Comparison of ENCODE assay signal across 1 cellular context in genomic region chr4:84479663-84480062, GRCh38.
TF ChIP-seq lines count a peak whose summit lies in the region.

No MANE protein-coding gene starts in this region.

TF ChIP-seq in WTC11, 78 proteins besides CTCF, POLR2A, EP300 and RAD21 (continued from another document):
- no peak for TF ChIP-seq CDX4 (CRISPR knock-in tag; IDR thresholded peaks at IDR 0.05; ENCODE audit: borderline replicate concordance)
- TF ChIP-seq JUN (CRISPR knock-in tag; IDR thresholded peaks at IDR 0.05) = no peak
- TF ChIP-seq GABPB1 (CRISPR knock-in tag; IDR thresholded peaks at IDR 0.05) = no peak
- TF ChIP-seq JAZF1 (CRISPR knock-in tag; IDR thresholded peaks at IDR 0.05) = no peak
- TF ChIP-seq ZNF512 (CRISPR knock-in tag; IDR thresholded peaks at IDR 0.05; ENCODE audit: borderline replicate concordance) = no peak
- no peak for TF ChIP-seq RELA (CRISPR knock-in tag; IDR thresholded peaks at IDR 0.05; ENCODE audit: borderline replicate concordance)
- no peak for TF ChIP-seq ZNF263 (CRISPR knock-in tag; IDR thresholded peaks at IDR 0.05; ENCODE audit: low read depth)
- no peak for TF ChIP-seq IRF2 (CRISPR knock-in tag; IDR thresholded peaks at IDR 0.05; ENCODE audit: borderline replicate concordance, low read depth)
- TF ChIP-seq SMAD3 (CRISPR knock-in tag; IDR thresholded peaks at IDR 0.05; ENCODE audit: borderline replicate concordance) = no peak
- no peak for TF ChIP-seq ZNF281 (CRISPR knock-in tag; IDR thresholded peaks at IDR 0.05)
- no peak for TF ChIP-seq ZBTB43 (CRISPR knock-in tag; IDR thresholded peaks at IDR 0.05)
